ENCODE assay signal across 8 cellular contexts in genomic region chr9:89000973-89001916, GRCh38. TPM values are rescaled to one million over a fixed set of nuclear protein-coding genes. Genes with fewer than 3 reads are reported as not detected.
DNase-seq lines count a peak whose midpoint lies in the region; ATAC-seq, FAIRE-seq and TF ChIP-seq lines count a peak whose summit lies in the region.

No MANE protein-coding gene starts in this region.

- 3 to 11% methylated on average over 11 to 21 of the region's 52 CpGs for WGBS in gastroesophageal sphincter (ENCODE audit: low coverage in 1 of 2), 2 donors

- H3K4me3 Mint-ChIP-seq in osteocyte (ENCODE audit: unreplicated experiment): peak overlapping the region; percentile 11

- peak; percentile 48 for FAIRE-seq in A204.1 (lab: Jason Lieb, UNC)

- H3K36me3 ChIP-seq in Karpas-422 (ENCODE audit: insufficient read depth, low read length) (no peaks in the 10 kb centered on the region), gastroesophageal sphincter (peaks cover 0 to 38% of the 10 kb centered on the region in 2 donors), thoracic aorta (peaks cover 23% of the 10 kb centered on the region)

- H3K27ac Mint-ChIP-seq in osteocyte (ENCODE audit: unreplicated experiment): no peak overlapping the region

- no peak overlapping the region for H3K4me2 ChIP-seq in Karpas-422 (ENCODE audit: low read depth, low read length, poor library complexity, severe bottlenecking)

- peaks cover 5% of the 10 kb centered on the region for H3K4me1 ChIP-seq in Karpas-422 (ENCODE audit: low read length)
- peaks cover 11 to 100% (median 52%) of the 10 kb centered on the region in 3 donors for H3K4me1 ChIP-seq in gastroesophageal sphincter
- peaks cover 15 to 56% of the 10 kb centered on the region in 2 donors for H3K4me1 ChIP-seq in thoracic aorta (ENCODE audit: control insufficient read depth in 1 of 2, low read depth in 2 of 2)

- H3K27ac ChIP-seq in Karpas-422 (ENCODE audit: low read length) (no peak overlapping the region), gastroesophageal sphincter (peak overlapping the region; percentile 60 to 98 (median 96)), thoracic aorta (peak overlapping the region; percentile 52 to 74)

- H3K4me3 ChIP-seq in Karpas-422 (ENCODE audit: low read length): no peak overlapping the region
- H3K4me3 ChIP-seq in gastroesophageal sphincter: peak overlapping the region in 1 of 2 donors; percentile 32
- H3K4me3 ChIP-seq in thoracic aorta: peak overlapping the region; percentile 43

- no peaks in the 10 kb centered on the region for H3K27me3 ChIP-seq in Karpas-422 (ENCODE audit: low read length)
- no peaks in the 10 kb centered on the region for H3K27me3 ChIP-seq in gastroesophageal sphincter
- H3K27me3 ChIP-seq in thoracic aorta (replicated peaks; ENCODE audit: insufficient read depth): no peaks in the 10 kb centered on the region

- no peaks in the 10 kb centered on the region for H3K27me3 Mint-ChIP-seq in osteocyte (ENCODE audit: unreplicated experiment)

- DNase-seq in Karpas-422 (peak; percentile 92), SHP77 treated with DMSO at 0.1 percent for 48 hours (lab: John Stamatoyannopoulos, UW) (peak; percentile 55), osteocyte (ENCODE audit: extremely low spot score, unreplicated experiment) (peak; percentile 93), thoracic aorta (ENCODE audit: low spot score) (peak; percentile 73)
- DNase-seq in activated gamma-delta T cell treated with anti-CD3 and anti-CD28 coated beads, Interleukin-2, amount 50 U/mL, for 16 hours (ENCODE audit: low read depth): peak; percentile 49

- H3K4me1 Mint-ChIP-seq in osteocyte (ENCODE audit: unreplicated experiment): peaks cover 15% of the 10 kb centered on the region

- no peaks in the 10 kb centered on the region for H3K9me3 Mint-ChIP-seq in osteocyte (ENCODE audit: unreplicated experiment)

- ATAC-seq in GM18502 (IDR thresholded peaks at IDR 0.05; ENCODE audit: poor library complexity, unreplicated experiment): peak; percentile 75
- ATAC-seq in gastroesophageal sphincter: peak; percentile 59
- ATAC-seq in thoracic aorta (ENCODE audit: insufficient number of reproducible peaks, low FRiP score, low read depth): no peak

- no peak for TF ChIP-seq POLR2A in gastroesophageal sphincter (IDR thresholded peaks at IDR 0.05)

- no peak overlapping the region for H3K9ac ChIP-seq in Karpas-422 (ENCODE audit: low read length)

- peak; percentile 66 to 92 (median 88) for TF ChIP-seq CTCF in gastroesophageal sphincter (IDR thresholded peaks at IDR 0.05)
- peak; percentile 91 for TF ChIP-seq CTCF in osteocyte (IDR thresholded peaks at IDR 0.05)
- peak; percentile 83 for TF ChIP-seq CTCF in thoracic aorta (IDR thresholded peaks at IDR 0.05)

- no peaks in the 10 kb centered on the region for H3K36me3 Mint-ChIP-seq in osteocyte (ENCODE audit: unreplicated experiment)

- H4K20me1 ChIP-seq in Karpas-422 (ENCODE audit: insufficient read depth, low read depth, low read length): no peaks in the 10 kb centered on the region

- no peaks in the 10 kb centered on the region for H3K9me2 ChIP-seq in Karpas-422 (replicated peaks; ENCODE audit: insufficient read depth, low read length)

- H3K9me3 ChIP-seq in Karpas-422 (ENCODE audit: low read length): no peaks in the 10 kb centered on the region
- no peaks in the 10 kb centered on the region for H3K9me3 ChIP-seq in gastroesophageal sphincter
- no peaks in the 10 kb centered on the region for H3K9me3 ChIP-seq in thoracic aorta

- H3K79me2 ChIP-seq in Karpas-422 (ENCODE audit: low read length): no peaks in the 10 kb centered on the region

- no peak for TF ChIP-seq EP300 in gastroesophageal sphincter (IDR thresholded peaks at IDR 0.05)

- H2AFZ ChIP-seq in Karpas-422 (ENCODE audit: low read length): no peak overlapping the region

RNA-seq across cellular contexts. Expression of gene S1PR3, which starts 10.0 kb away (rescaled TPM):
- total RNA-seq in Karpas-422 (2014; rRNA removed; shearing (Covaris generic); ENCODE audit: low replicate concordance): not detected in 2 replicates
- total RNA-seq in gastroesophageal sphincter (100 to 1,000 TPM in 3 of 4 donors, 10 to 100 TPM in 1; 77.9 to 351 (median 167) TPM), osteocyte (1.6 and 2.1 TPM in 2 replicates), thoracic aorta (100 to 1,000 TPM; 125 to 173 TPM)

Comparison
In these comparisons a context has a peak if more than half of its experiments do, and no peak if none do; other contexts are left out.
1. RNA of gene S1PR3, which starts 10.0 kb away (total RNA-seq): 77.9 to 351 TPM in gastroesophageal sphincter and 125 to 173 TPM in thoracic aorta; 1.6 to 2.1 TPM in osteocyte and not detected in Karpas-422; every median in the first group is over 10 times any median in the second.
2. Peak in every context shown above with its lines, with median percentiles within 50 percentile points of each other: DNase-seq and CTCF ChIP-seq.